Comparison of ENCODE assay signal across 7 cellular contexts in the genomic region with DNA sequence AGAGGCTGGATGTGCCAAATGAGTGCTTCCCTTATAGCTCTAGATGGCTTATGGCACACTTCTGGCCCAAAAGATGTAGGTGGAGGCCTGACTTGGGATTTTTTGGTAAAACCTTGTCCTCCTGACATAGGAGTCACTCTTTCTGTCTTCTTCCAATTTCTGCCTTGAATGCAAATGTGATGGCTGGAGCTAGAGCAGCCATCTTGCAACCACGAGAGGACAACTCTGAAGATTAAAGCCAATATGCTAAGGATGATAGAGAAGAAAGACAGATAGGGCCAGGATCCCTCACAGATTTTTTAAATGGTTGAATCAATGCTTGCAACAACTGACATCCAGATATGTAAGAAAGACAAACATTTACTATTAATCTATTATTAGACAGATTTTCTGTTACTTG.
"Had no signal": no experiment of that assay in that cellular context is flagged by ENCODE, and none has a peak within 500 bp of the region (broad histone marks: within the 10 kb centered on the region; RNA-seq: fewer than 3 reads in every experiment).

No MANE protein-coding gene starts in this region.

- H3K9me3 ChIP-seq: HAP-1 had no signal

- FAIRE-seq: HepG2 had no signal

- H3K4me3 ChIP-seq: GM23338, HAP-1 had no signal

- H3K27ac ChIP-seq: HL-60 had no signal

- H2AFZ ChIP-seq: GM23338 had no signal

- ATAC-seq: GM23338, HCT116, HepG2 had no signal

- H3K4me2 ChIP-seq: GM23338 had no signal

- DNase-seq: H7, KG1 had no signal

- H3K36me3 ChIP-seq: HAP-1 had no signal
